8 cellular contexts compared by ENCODE assay signal in the genomic region with DNA sequence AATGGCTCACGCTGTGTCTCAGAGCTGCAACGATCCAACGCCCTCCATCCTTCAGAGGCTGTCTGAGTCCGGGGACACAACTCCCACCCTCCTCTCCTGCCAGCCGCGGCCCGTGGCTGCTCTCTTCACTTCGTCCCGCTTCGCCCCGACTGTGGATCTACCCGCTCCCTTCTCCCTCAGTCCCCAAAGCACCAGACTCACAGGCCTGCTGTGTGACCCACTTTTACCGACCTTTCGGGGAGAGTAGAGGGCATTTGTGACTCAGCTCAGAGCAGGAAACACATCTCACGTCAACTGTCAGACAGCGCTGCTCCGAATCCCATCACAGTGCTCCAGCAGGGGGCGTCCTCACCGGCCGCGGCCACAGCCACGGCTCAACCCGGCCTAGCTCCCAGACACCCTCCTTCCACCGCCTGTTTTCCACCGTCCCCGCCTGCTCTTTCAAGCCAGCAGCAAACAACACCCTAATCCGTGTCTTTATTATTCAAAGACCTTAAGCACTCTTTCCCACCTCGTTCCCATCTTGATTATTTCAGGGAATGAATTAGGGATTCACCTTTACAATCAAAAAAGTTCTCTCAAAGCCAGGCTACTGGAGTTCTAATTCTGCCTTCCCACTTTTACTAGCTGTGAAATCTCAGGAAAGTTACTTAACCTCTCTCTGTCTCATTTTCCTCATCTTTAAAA. TPM values are rescaled to one million over a fixed set of nuclear protein-coding genes. Genes with fewer than 3 reads are reported as not detected.
DNase-seq lines count a peak whose midpoint lies in the region; ATAC-seq and TF ChIP-seq lines count a peak whose summit lies in the region.

No MANE protein-coding gene starts in this region.

- H4K20me1 ChIP-seq in OCI-LY3 (ENCODE audit: insufficient read depth, low read length) = no peaks in the 10 kb centered on the region

- H3K27me3 ChIP-seq in OCI-LY3 (ENCODE audit: low read depth, low read length) (no peaks in the 10 kb centered on the region), muscle layer of duodenum (ENCODE audit: low read depth, low read length) (no peaks in the 10 kb centered on the region)

- no peaks in the 10 kb centered on the region for H3K79me2 ChIP-seq in OCI-LY3 (ENCODE audit: low read length)

- H3K36me3 ChIP-seq in OCI-LY3 (replicated peaks; ENCODE audit: low read depth, low read length) = no peaks in the 10 kb centered on the region
- no peaks in the 10 kb centered on the region for H3K36me3 ChIP-seq in muscle layer of duodenum (ENCODE audit: control insufficient read depth in 1 of 2, insufficient read depth in 2 of 2, low read length in 2 of 2)

- DNase-seq in GM12865 (ENCODE audit: low read depth) (peak; percentile 81), activated T-cell treated with anti-CD3 and anti-CD28 coated beads for 48 hours (ENCODE audit: low read depth) (peak; percentile 88), NCI-H345 (lab: John Stamatoyannopoulos, UW) (no peak)
- DNase-seq in stimulated activated CD8-positive, alpha-beta memory T cell treated with anti-CD3 and anti-CD28 coated beads, Interleukin-4, amount 100 ng/mL, for 24 hours (ENCODE audit: low read depth) = peak; percentile 77

- no peak overlapping the region for H3K27ac ChIP-seq in OCI-LY3 (ENCODE audit: low read length)
- no peak overlapping the region for H3K27ac ChIP-seq in muscle layer of duodenum (ENCODE audit: low read length)

- H2AFZ ChIP-seq in OCI-LY3 (ENCODE audit: low read depth, low read length) = peak overlapping the region; percentile 95

- H3K9me3 ChIP-seq in OCI-LY3 (ENCODE audit: insufficient read depth, low read length) = no peaks in the 10 kb centered on the region
- H3K9me3 ChIP-seq in muscle layer of duodenum (ENCODE audit: control insufficient read depth in 1 of 2, low read length in 2 of 2) = no peaks in the 10 kb centered on the region

- peaks cover 9% of the 10 kb centered on the region; the same call in 1 of the 2 replicates for H3K4me1 ChIP-seq in OCI-LY3 (ENCODE audit: low read length)
- H3K4me1 ChIP-seq in muscle layer of duodenum (ENCODE audit: control insufficient read depth in 1 of 2, insufficient read depth in 2 of 2, low read length in 2 of 2) = no peaks in the 10 kb centered on the region

- TF ChIP-seq CTCF in GM12865 (IDR thresholded peaks at IDR 0.05; ENCODE audit: insufficient read depth, low read depth, low read length, missing control alignments) = peak; percentile 97
- TF ChIP-seq CTCF in OCI-LY3 (IDR thresholded peaks at IDR 0.05; ENCODE audit: low read depth, low read length) = peak; percentile 85

- H3K9ac ChIP-seq in OCI-LY3 (ENCODE audit: low read length) = peak overlapping the region; percentile 45; the same call in 1 of the 2 replicates

- ATAC-seq in HG03103 (IDR thresholded peaks at IDR 0.05; ENCODE audit: low read depth, unreplicated experiment) (peak; percentile 81), esophagus mucosa (peak; percentile 66)

- H3K4me2 ChIP-seq in OCI-LY3 (ENCODE audit: low read length) = peak overlapping the region; percentile 77

- H3K4me3 ChIP-seq in GM12865 (ENCODE audit: low read depth, low read length) (no peak overlapping the region), OCI-LY3 (ENCODE audit: low read length) (peak overlapping the region; percentile 74), muscle layer of duodenum (ENCODE audit: low read depth in 1 of 2, low read length in 2 of 2) (peak overlapping the region; percentile 40 to 45)

RNA-seq across cellular contexts. Expression of a gene that starts 5.0 kb away (rescaled TPM):
- not detected for total RNA-seq in esophagus mucosa

RNA-seq across cellular contexts. Expression of a gene that starts 16.1 kb away (rescaled TPM):
- total RNA-seq in esophagus mucosa = 1.3 TPM

RNA-seq across cellular contexts. Expression of a gene that starts 27.2 kb away (rescaled TPM):
- total RNA-seq in esophagus mucosa = not detected

RNA-seq across cellular contexts. Expression of a gene that starts 41.8 kb away (rescaled TPM):
- total RNA-seq in esophagus mucosa = 0.04 TPM
